Comparison of ENCODE assay signal across 8 cellular contexts in the genomic region with DNA sequence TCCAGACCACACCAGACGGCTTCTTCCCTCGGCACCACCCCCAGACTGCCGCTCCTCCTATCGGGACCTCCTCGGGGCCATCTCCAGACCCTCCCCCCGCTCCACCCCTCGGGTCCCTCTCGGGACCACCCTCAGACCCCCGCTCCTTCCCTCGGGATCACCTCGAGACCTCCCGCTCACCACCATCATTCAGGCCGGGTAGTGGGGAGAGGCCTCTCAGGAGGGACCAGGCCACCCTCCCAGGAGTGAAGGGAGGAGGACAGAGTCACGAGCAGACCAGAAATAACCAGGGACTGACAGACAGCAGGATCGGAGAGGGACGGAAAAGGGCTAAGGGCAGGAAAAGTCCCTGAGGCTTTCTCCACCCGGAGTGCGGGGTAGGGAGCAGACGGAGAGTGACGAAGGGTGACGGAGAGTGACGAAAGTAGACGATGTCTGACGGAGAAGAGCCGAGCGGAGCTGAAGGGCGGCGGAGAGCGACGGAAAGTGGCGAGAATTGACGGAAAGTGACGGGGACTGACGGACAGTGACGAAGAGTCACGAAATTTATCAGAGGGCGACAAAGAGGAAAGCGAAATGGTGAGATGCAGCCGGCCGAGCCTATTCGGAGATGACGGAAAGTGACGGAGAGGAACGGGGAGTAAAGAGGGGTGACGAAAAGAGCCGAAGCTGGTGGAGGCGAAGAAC.
DNase-seq lines count a peak whose midpoint lies in the region; ATAC-seq, FAIRE-seq and TF ChIP-seq lines count a peak whose summit lies in the region.
"Not testable (repeated sequence)": the region's sequence is repeated elsewhere in the genome, so short reads cannot be mapped to it uniquely, and the experiment has no call there.

No MANE protein-coding gene starts in this region.

- not testable (repeated sequence) for H3K27ac Mint-ChIP-seq in activated T-helper 1 cell treated with anti-CD3 and anti-CD28 coated beads, Interleukin-12 subunit alpha, Interleukin-12 subunit beta, Interleukin-2, Interleukin-4 antibody, amounts not matched to agents 30 ng/mL and 10 ng/mL and 1 ng/mL, durations not matched to agents 14 hours and 24 hours and 36 hours; natural killer cell treated with Interleukin-12 subunit alpha and Interleukin-12 subunit beta and Interleukin-15 and Interleukin-18, amount 100 ng/mL, for 72 hours

- not testable (repeated sequence) for H3K27me3 Mint-ChIP-seq in activated T-helper 1 cell treated with anti-CD3 and anti-CD28 coated beads, Interleukin-12 subunit alpha, Interleukin-12 subunit beta, Interleukin-2, Interleukin-4 antibody, amounts not matched to agents 30 ng/mL and 10 ng/mL and 1 ng/mL, durations not matched to agents 14 hours and 24 hours and 36 hours (ENCODE audit: insufficient read depth); natural killer cell treated with Interleukin-12 subunit alpha and Interleukin-12 subunit beta and Interleukin-15 and Interleukin-18, amount 100 ng/mL, for 72 hours

- H3K9me3 Mint-ChIP-seq in activated T-helper 1 cell treated with anti-CD3 and anti-CD28 coated beads, Interleukin-12 subunit alpha, Interleukin-12 subunit beta, Interleukin-2, Interleukin-4 antibody, amounts not matched to agents 30 ng/mL and 10 ng/mL and 1 ng/mL, durations not matched to agents 14 hours and 24 hours and 36 hours; natural killer cell treated with Interleukin-12 subunit alpha and Interleukin-12 subunit beta and Interleukin-15 and Interleukin-18, amount 100 ng/mL, for 72 hours: not testable (repeated sequence)

- H3K27me3 ChIP-seq in upper lobe of left lung, result not testable (repeated sequence)

- not testable (repeated sequence) for H3K36me3 ChIP-seq in upper lobe of left lung

- 34% methylated on average over 12 of the region's 47 CpGs; no CpG with 5 or more reads in 1 of the 2 donors for WGBS in upper lobe of left lung, 2 donors

- TF ChIP-seq CTCF in upper lobe of left lung (IDR thresholded peaks at IDR 0.05), result not testable (repeated sequence)

- not testable (repeated sequence) for H3K4me1 Mint-ChIP-seq in activated T-helper 1 cell treated with anti-CD3 and anti-CD28 coated beads, Interleukin-12 subunit alpha, Interleukin-12 subunit beta, Interleukin-2, Interleukin-4 antibody, amounts not matched to agents 30 ng/mL and 10 ng/mL and 1 ng/mL, durations not matched to agents 14 hours and 24 hours and 36 hours (ENCODE audit: low read depth); natural killer cell treated with Interleukin-12 subunit alpha and Interleukin-12 subunit beta and Interleukin-15 and Interleukin-18, amount 100 ng/mL, for 72 hours (ENCODE audit: low read depth in 2 of 2)

- intact Hi-C loops in activated T-helper 1 cell treated with anti-CD3 and anti-CD28 coated beads, Interleukin-12 subunit alpha, Interleukin-12 subunit beta, Interleukin-2, Interleukin-4 antibody, amounts not matched to agents 30 ng/mL and 10 ng/mL and 1 ng/mL, durations not matched to agents 14 hours and 24 hours and 36 hours (cut with micrococcal nuclease), result not testable (repeated sequence)

- H3K4me1 ChIP-seq in upper lobe of left lung, result not testable (repeated sequence)

- DNase-seq in RCC 7860 (ENCODE audit: low spot score), result not testable (repeated sequence)
- DNase-seq in activated T-helper 1 cell treated with anti-CD3 and anti-CD28 coated beads, Interleukin-12 subunit alpha, Interleukin-12 subunit beta, Interleukin-2, Interleukin-4 antibody, amounts not matched to agents 30 ng/mL and 10 ng/mL and 1 ng/mL, durations not matched to agents 14 hours and 24 hours and 36 hours (ENCODE audit: low spot score), result peak; percentile 62
- peak; percentile 64 for DNase-seq in natural killer cell treated with Interleukin-12 subunit alpha and Interleukin-12 subunit beta and Interleukin-15 and Interleukin-18, amount 100 ng/mL, for 72 hours (ENCODE audit: low spot score)
- DNase-seq in upper lobe of left lung, result peak in 1 of 2 donors; percentile 53

- H3K36me3 Mint-ChIP-seq in activated T-helper 1 cell treated with anti-CD3 and anti-CD28 coated beads, Interleukin-12 subunit alpha, Interleukin-12 subunit beta, Interleukin-2, Interleukin-4 antibody, amounts not matched to agents 30 ng/mL and 10 ng/mL and 1 ng/mL, durations not matched to agents 14 hours and 24 hours and 36 hours (ENCODE audit: low read depth); natural killer cell treated with Interleukin-12 subunit alpha and Interleukin-12 subunit beta and Interleukin-15 and Interleukin-18, amount 100 ng/mL, for 72 hours: not testable (repeated sequence)

- not testable (repeated sequence) for H3K9me3 ChIP-seq in upper lobe of left lung

- H3K4me3 Mint-ChIP-seq in activated T-helper 1 cell treated with anti-CD3 and anti-CD28 coated beads, Interleukin-12 subunit alpha, Interleukin-12 subunit beta, Interleukin-2, Interleukin-4 antibody, amounts not matched to agents 30 ng/mL and 10 ng/mL and 1 ng/mL, durations not matched to agents 14 hours and 24 hours and 36 hours, result peak overlapping the region; percentile 53
- not testable (repeated sequence) for H3K4me3 Mint-ChIP-seq in natural killer cell treated with Interleukin-12 subunit alpha and Interleukin-12 subunit beta and Interleukin-15 and Interleukin-18, amount 100 ng/mL, for 72 hours

- ATAC-seq in GM18868 (IDR thresholded peaks at IDR 0.05; ENCODE audit: unreplicated experiment), result peak; percentile 85
- peak; percentile 77 for ATAC-seq in GM21576 (IDR thresholded peaks at IDR 0.05; ENCODE audit: unreplicated experiment)
- ATAC-seq in HG03066 (IDR thresholded peaks at IDR 0.05; ENCODE audit: low read depth, unreplicated experiment), result peak; percentile 61
- peak; percentile 96 for ATAC-seq in esophagus mucosa
- peak; percentile 33 to 93 for ATAC-seq in natural killer cell treated with Interleukin-12 subunit alpha and Interleukin-12 subunit beta and Interleukin-15 and Interleukin-18, amount 100 ng/mL, for 72 hours
- ATAC-seq in upper lobe of left lung (ENCODE audit: low FRiP score in 2 of 2), result peak; percentile 90 to 98

- not testable (repeated sequence) for H3K4me3 ChIP-seq in upper lobe of left lung

- FAIRE-seq in RCC 7860 (lab: Jason Lieb, UNC), result peak; percentile 98

- TF ChIP-seq EP300 in upper lobe of left lung (IDR thresholded peaks at IDR 0.05), result not testable (repeated sequence)

- H3K27ac ChIP-seq in upper lobe of left lung, result not testable (repeated sequence)

- not testable (repeated sequence) for TF ChIP-seq POLR2A in upper lobe of left lung (IDR thresholded peaks at IDR 0.05)
